In the genomic region with DNA sequence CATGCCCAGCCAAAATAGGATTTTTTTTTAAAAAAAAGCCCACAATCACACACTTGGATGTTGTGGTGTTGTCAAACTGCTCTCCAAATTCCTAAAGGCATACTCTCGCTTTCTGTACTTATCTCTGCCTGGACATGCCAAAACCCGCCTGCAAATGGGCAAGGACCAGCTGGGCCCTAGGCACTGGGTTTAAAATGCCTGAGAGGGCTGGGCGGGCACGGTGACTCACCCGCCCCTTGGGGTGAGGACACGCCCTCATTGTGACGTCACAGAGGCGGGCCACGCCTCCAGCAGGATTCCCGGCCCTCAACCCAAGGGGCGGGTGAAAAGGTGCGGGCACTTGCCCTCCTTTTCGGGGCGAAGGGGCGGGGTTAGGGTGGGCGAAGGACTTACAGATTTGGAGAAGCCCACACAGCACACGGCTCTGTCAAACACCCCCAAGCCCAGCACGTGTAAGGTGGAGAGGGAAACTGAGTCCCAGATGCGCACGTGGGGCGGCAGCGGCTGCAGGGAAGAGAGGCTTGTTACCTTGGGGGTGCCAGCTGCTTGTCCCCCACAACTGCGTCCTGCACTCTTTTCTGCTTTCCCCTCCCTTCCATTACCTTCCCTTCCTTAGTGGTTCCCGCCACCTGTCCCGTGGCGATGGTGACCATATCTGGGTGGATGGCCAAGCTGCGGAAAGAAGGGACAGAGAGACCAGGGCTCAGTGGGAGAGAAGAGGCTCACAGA, we compare ENCODE assay signal across 9 cellular contexts. TPM values are rescaled to one million over a fixed set of nuclear protein-coding genes. Genes with fewer than 3 reads are reported as not detected.
DNase-seq lines count a peak whose midpoint lies in the region; ATAC-seq and TF ChIP-seq lines count a peak whose summit lies in the region.
"Had no signal": no experiment of that assay in that cellular context is flagged by ENCODE, and none has a peak within 500 bp of the region (broad histone marks: within the 10 kb centered on the region; RNA-seq: fewer than 3 reads in every experiment).

No MANE protein-coding gene starts in this region.

- DNase-seq in Daoy (ENCODE audit: low read depth) (peak; percentile 94), NCI-H1694 (lab: John Stamatoyannopoulos, UW) (peak; percentile 90), endothelial cell (ENCODE audit: low spot score) (peak; percentile 91), mesenchymal stem cell (peak; percentile 85), upper lobe of right lung (peak; percentile 88)
- peak; percentile 77 for DNase-seq in activated CD4-positive, alpha-beta T cell treated with anti-CD3 and anti-CD28 coated beads, Interleukin-2, amount 10 ng/mL, durations not matched to agents 24 days and 14 days
- DNase-seq: naive B cell had no signal

- no peak overlapping the region for H3K14ac ChIP-seq in mesenchymal stem cell (ENCODE audit: low read length in 2 of 2)

- no peak overlapping the region for H2BK120ac ChIP-seq in mesenchymal stem cell (ENCODE audit: low read depth, low read length)

- no peak overlapping the region for H3K4me3 Mint-ChIP-seq in activated CD4-positive, alpha-beta T cell treated with anti-CD3 and anti-CD28 coated beads, Interleukin-2, amount 10 ng/mL, durations not matched to agents 24 days and 14 days
- H3K4me3 Mint-ChIP-seq in endothelial cell (ENCODE audit: unreplicated experiment), result peak overlapping the region; percentile 21
- H3K4me3 Mint-ChIP-seq: naive B cell had no signal

- no peaks in the 10 kb centered on the region for H3K9me3 Mint-ChIP-seq in activated CD4-positive, alpha-beta T cell treated with anti-CD3 and anti-CD28 coated beads, Interleukin-2, amount 10 ng/mL, durations not matched to agents 24 days and 14 days
- H3K9me3 Mint-ChIP-seq in endothelial cell (ENCODE audit: unreplicated experiment), result no peaks in the 10 kb centered on the region
- H3K9me3 Mint-ChIP-seq: naive B cell had no signal

- peak overlapping the region; percentile 34 for H4K91ac ChIP-seq in mesenchymal stem cell (ENCODE audit: low read length)

- H3K4me1 Mint-ChIP-seq in activated CD4-positive, alpha-beta T cell treated with anti-CD3 and anti-CD28 coated beads, Interleukin-2, amount 10 ng/mL, durations not matched to agents 24 days and 14 days, result peaks cover 11% of the 10 kb centered on the region
- peaks cover 5% of the 10 kb centered on the region for H3K4me1 Mint-ChIP-seq in endothelial cell (ENCODE audit: unreplicated experiment)
- H3K4me1 Mint-ChIP-seq: naive B cell had no signal

- H3K4me1 ChIP-seq in mesenchymal stem cell (ENCODE audit: control insufficient read depth, insufficient read depth, low read depth, low read length), result peaks cover 14% of the 10 kb centered on the region
- no peaks in the 10 kb centered on the region for H3K4me1 ChIP-seq in upper lobe of right lung

- no peak overlapping the region for H2BK5ac ChIP-seq in mesenchymal stem cell (ENCODE audit: low read depth, low read length, poor library complexity, severe bottlenecking)

- H3K27ac ChIP-seq in mesenchymal stem cell (ENCODE audit: low read length, poor library complexity, severe bottlenecking) (peak overlapping the region; percentile 66), upper lobe of right lung (no peak overlapping the region)

- intact Hi-C loops in activated CD4-positive, alpha-beta T cell treated with anti-CD3 and anti-CD28 coated beads, Interleukin-2, amount 10 ng/mL, durations not matched to agents 24 days and 14 days (cut with micrococcal nuclease), result no loop called here
- intact Hi-C loops in upper lobe of right lung (cut with DNase I), result no loop called here

- peak overlapping the region; percentile 39 for H3K27ac Mint-ChIP-seq in activated CD4-positive, alpha-beta T cell treated with anti-CD3 and anti-CD28 coated beads, Interleukin-2, amount 10 ng/mL, durations not matched to agents 24 days and 14 days
- peak overlapping the region; percentile 30 for H3K27ac Mint-ChIP-seq in endothelial cell (ENCODE audit: unreplicated experiment)

- no peak overlapping the region for H2AFZ ChIP-seq in mesenchymal stem cell (ENCODE audit: low read depth, low read length)

- WGBS in mesenchymal stem cell, result 45% methylated on average over 21 of the region's 27 CpGs

- TF ChIP-seq CTCF in endothelial cell (IDR thresholded peaks at IDR 0.05; ENCODE audit: unreplicated experiment) (no peak), upper lobe of right lung (IDR thresholded peaks at IDR 0.05) (no peak)

- no peak overlapping the region for H3K4me3 ChIP-seq in mesenchymal stem cell (ENCODE audit: insufficient read depth in 1 of 2, low read depth in 1 of 2, low read length in 2 of 2)
- no peak overlapping the region for H3K4me3 ChIP-seq in upper lobe of right lung

- H3K27me3 ChIP-seq in mesenchymal stem cell (ENCODE audit: control insufficient read depth in 1 of 2, insufficient read depth in 1 of 2, low read length in 2 of 2), result no peaks in the 10 kb centered on the region
- no peaks in the 10 kb centered on the region for H3K27me3 ChIP-seq in upper lobe of right lung

- H3K27me3 Mint-ChIP-seq in activated CD4-positive, alpha-beta T cell treated with anti-CD3 and anti-CD28 coated beads, Interleukin-2, amount 10 ng/mL, durations not matched to agents 24 days and 14 days, result no peaks in the 10 kb centered on the region
- peaks cover 3% of the 10 kb centered on the region for H3K27me3 Mint-ChIP-seq in endothelial cell (ENCODE audit: unreplicated experiment)
- H3K27me3 Mint-ChIP-seq: naive B cell had no signal

- no peak overlapping the region for H2BK15ac ChIP-seq in mesenchymal stem cell (ENCODE audit: low read depth, poor library complexity, severe bottlenecking)

- peaks cover 8% of the 10 kb centered on the region for H3K79me1 ChIP-seq in mesenchymal stem cell (replicated peaks; ENCODE audit: low read length, poor library complexity, severe bottlenecking)

- peak overlapping the region in 1 of 2 experiments; percentile 11 for H3K4ac ChIP-seq in mesenchymal stem cell (ENCODE audit: low read depth in 1 of 2, low read length in 2 of 2)

- peak overlapping the region; percentile 88 for H4K8ac ChIP-seq in mesenchymal stem cell (ENCODE audit: low read length)

- H2AK5ac ChIP-seq in mesenchymal stem cell (ENCODE audit: low read length, severe bottlenecking), result no peak overlapping the region

- H3K36me3 ChIP-seq in mesenchymal stem cell (ENCODE audit: control insufficient read depth in 1 of 2, insufficient read depth in 2 of 2, low read depth in 1 of 2, low read length in 2 of 2), result peaks cover 22 to 25% of the 10 kb centered on the region in 2 experiments
- H3K36me3 ChIP-seq in upper lobe of right lung, result peaks cover 17% of the 10 kb centered on the region

- H3K18ac ChIP-seq in mesenchymal stem cell (ENCODE audit: low read depth in 1 of 2, low read length in 2 of 2), result no peak overlapping the region

- H3K36me3 Mint-ChIP-seq in activated CD4-positive, alpha-beta T cell treated with anti-CD3 and anti-CD28 coated beads, Interleukin-2, amount 10 ng/mL, durations not matched to agents 24 days and 14 days (ENCODE audit: low read depth), result peaks cover 35% of the 10 kb centered on the region
- no peaks in the 10 kb centered on the region for H3K36me3 Mint-ChIP-seq in endothelial cell (ENCODE audit: low read depth, unreplicated experiment)
- H3K36me3 Mint-ChIP-seq: naive B cell had no signal

- H2BK12ac ChIP-seq in mesenchymal stem cell (ENCODE audit: low read length in 2 of 2), result no peak overlapping the region

- H3K4me2 ChIP-seq in mesenchymal stem cell (ENCODE audit: low read length, poor library complexity, severe bottlenecking), result no peak overlapping the region

- H3K9me3 ChIP-seq in mesenchymal stem cell (ENCODE audit: control insufficient read depth, low read length), result no peaks in the 10 kb centered on the region
- no peaks in the 10 kb centered on the region for H3K9me3 ChIP-seq in upper lobe of right lung

- H3K9ac ChIP-seq in mesenchymal stem cell (ENCODE audit: low read length), result no peak overlapping the region

- no peak overlapping the region for H3K23ac ChIP-seq in mesenchymal stem cell (ENCODE audit: low read length in 2 of 2)

- peak; percentile 96 for ATAC-seq in upper lobe of right lung
- no peak for ATAC-seq in GM21447 (IDR thresholded peaks at IDR 0.05; ENCODE audit: unreplicated experiment)
- no peak for ATAC-seq in HG02884 (IDR thresholded peaks at IDR 0.05; ENCODE audit: unreplicated experiment)

RNA-seq across cellular contexts. Expression of a gene that starts 6.6 kb away (rescaled TPM):
- total RNA-seq in Daoy (2014; rRNA removed; shearing (Covaris generic)), result 13.0 and 14.2 TPM in 2 replicates
- total RNA-seq in activated CD4-positive, alpha-beta T cell treated with anti-CD3 and anti-CD28 coated beads, Interleukin-2, amount 10 ng/mL, durations not matched to agents 24 days and 14 days, result 157 and 180 TPM in 2 replicates
- 20.3 TPM for total RNA-seq in endothelial cell (ENCODE audit: unreplicated experiment)
- 13.5 TPM for polyA plus RNA-seq in mesenchymal stem cell (2013, experiment 1 of 2)
- 13.8 TPM for polyA plus RNA-seq in mesenchymal stem cell (2013, experiment 2 of 2)
- 54.4 TPM for total RNA-seq in upper lobe of right lung

RNA-seq across cellular contexts. Expression of a gene that starts 30.6 kb away (rescaled TPM):
- total RNA-seq in Daoy (2014; rRNA removed; shearing (Covaris generic)), result not detected in 2 replicates
- total RNA-seq in activated CD4-positive, alpha-beta T cell treated with anti-CD3 and anti-CD28 coated beads, Interleukin-2, amount 10 ng/mL, durations not matched to agents 24 days and 14 days, result not detected in 2 replicates
- total RNA-seq in endothelial cell (ENCODE audit: unreplicated experiment) (13.5 TPM), upper lobe of right lung (18.5 TPM)
- polyA plus RNA-seq in mesenchymal stem cell (2013, experiment 1 of 2), result 0.73 TPM
- 0.77 TPM for polyA plus RNA-seq in mesenchymal stem cell (2013, experiment 2 of 2)

RNA-seq across cellular contexts. Expression of a gene that starts 35.4 kb away (rescaled TPM):
- total RNA-seq in Daoy (2014; rRNA removed; shearing (Covaris generic)), result not detected in 2 replicates
- 4.2 and 5.8 TPM in 2 replicates for total RNA-seq in activated CD4-positive, alpha-beta T cell treated with anti-CD3 and anti-CD28 coated beads, Interleukin-2, amount 10 ng/mL, durations not matched to agents 24 days and 14 days
- total RNA-seq in endothelial cell (ENCODE audit: unreplicated experiment), result 1.6 TPM
- polyA plus RNA-seq in mesenchymal stem cell (2013, experiment 1 of 2), result 6.2 TPM
- 5.2 TPM for polyA plus RNA-seq in mesenchymal stem cell (2013, experiment 2 of 2)
- 4.8 TPM for total RNA-seq in upper lobe of right lung

RNA-seq across cellular contexts. Expression of a gene that starts 48.0 kb away (rescaled TPM):
- total RNA-seq in Daoy (2014; rRNA removed; shearing (Covaris generic)), result 7.4 and 8.9 TPM in 2 replicates
- total RNA-seq in activated CD4-positive, alpha-beta T cell treated with anti-CD3 and anti-CD28 coated beads, Interleukin-2, amount 10 ng/mL, durations not matched to agents 24 days and 14 days, result 14.0 and 15.3 TPM in 2 replicates
- total RNA-seq in endothelial cell (ENCODE audit: unreplicated experiment) (13.4 TPM), upper lobe of right lung (13.0 TPM)
- polyA plus RNA-seq in mesenchymal stem cell (2013, experiment 1 of 2), result 13.4 TPM
- polyA plus RNA-seq in mesenchymal stem cell (2013, experiment 2 of 2), result 13.7 TPM

RNA-seq across cellular contexts. Expression of a gene that starts 59.1 kb away (rescaled TPM):
- 580 and 625 TPM in 2 replicates for total RNA-seq in Daoy (2014; rRNA removed; shearing (Covaris generic))
- 810 and 849 TPM in 2 replicates for total RNA-seq in activated CD4-positive, alpha-beta T cell treated with anti-CD3 and anti-CD28 coated beads, Interleukin-2, amount 10 ng/mL, durations not matched to agents 24 days and 14 days
- total RNA-seq in endothelial cell (ENCODE audit: unreplicated experiment) (479 TPM), upper lobe of right lung (188 TPM)
- polyA plus RNA-seq in mesenchymal stem cell (2013, experiment 1 of 2), result 1,303 TPM
- polyA plus RNA-seq in mesenchymal stem cell (2013, experiment 2 of 2), result 1,356 TPM

Comparison
In these comparisons a context has a peak if more than half of its experiments do, and no peak if none do; other contexts are left out.
1. RNA of a gene that starts 30.6 kb away (total RNA-seq): 18.5 TPM in upper lobe of right lung (single experiment) and 13.5 TPM in endothelial cell (single experiment); not detected in Daoy and not detected in activated CD4-positive, alpha-beta T cell treated with anti-CD3 and anti-CD28 coated beads, Interleukin-2, amount 10 ng/mL, durations not matched to agents 24 days and 14 days; every median in the first group is over 10 times any median in the second.
2. Peak in every context shown above with its lines, with median percentiles within 50 percentile points of each other: DNase-seq.